2 cellular contexts compared by ENCODE assay signal in genomic region chr2:74188696-74189095, GRCh38.
A peak's percentile ranks its signal among the peaks of the same experiment; 100 is the strongest.
TF ChIP-seq lines count a peak whose summit lies in the region.

No MANE protein-coding gene starts in this region.

TF ChIP-seq in HepG2, 621 proteins besides CTCF, POLR2A, EP300 and RAD21:
- 0 out of 4 replicates have a peak, but pooled peaks of 1 of the 2 experiments have one; percentile 9 for TF ChIP-seq MAFK (conservative IDR thresholded peaks at IDR 0.05 in 1 of 2, IDR thresholded peaks at IDR 0.05 in 1 of 2; ENCODE audit: low read length in 2 of 2)
- no peak for TF ChIP-seq ZKSCAN1 (IDR thresholded peaks at IDR 0.05; ENCODE audit: low read length)
- no peak for TF ChIP-seq ZNF33A (CRISPR knock-in tag; IDR thresholded peaks at IDR 0.05; ENCODE audit: borderline replicate concordance)
- TF ChIP-seq ELK4 (CRISPR knock-in tag; IDR thresholded peaks at IDR 0.05; ENCODE audit: borderline replicate concordance) = no peak
- TF ChIP-seq ONECUT2 (CRISPR knock-in tag; IDR thresholded peaks at IDR 0.05) = no peak
- no peak for TF ChIP-seq NONO (IDR thresholded peaks at IDR 0.05)
- TF ChIP-seq NONO (CRISPR knock-in tag; conservative IDR thresholded peaks at IDR 0.05) = no peak
- no peak for TF ChIP-seq ZNF367 (CRISPR knock-in tag; IDR thresholded peaks at IDR 0.05; ENCODE audit: borderline replicate concordance)
- no peak for TF ChIP-seq PCBP2 (optimal IDR thresholded peaks at IDR 0.05; ENCODE audit: low read depth, low read length, poor library complexity, severe bottlenecking)
TF ChIP-seq in HepG2: peak in this region for 1.

TF ChIP-seq in WTC11, 78 proteins besides CTCF, POLR2A, EP300 and RAD21:
- TF ChIP-seq ERG (CRISPR knock-in tag; IDR thresholded peaks at IDR 0.05) = no peak
- no peak for TF ChIP-seq FOXP1 (CRISPR knock-in tag; IDR thresholded peaks at IDR 0.05; ENCODE audit: borderline replicate concordance)
- no peak for TF ChIP-seq IRF1 (CRISPR knock-in tag; IDR thresholded peaks at IDR 0.05)
- TF ChIP-seq KAT7 (CRISPR knock-in tag; IDR thresholded peaks at IDR 0.05; ENCODE audit: borderline replicate concordance) = no peak
- TF ChIP-seq ZNF121 (CRISPR knock-in tag; IDR thresholded peaks at IDR 0.05) = no peak
- no peak for TF ChIP-seq ATF2 (CRISPR knock-in tag; IDR thresholded peaks at IDR 0.05; ENCODE audit: borderline replicate concordance, low read depth)
- no peak for TF ChIP-seq GTF2I (CRISPR knock-in tag; conservative IDR thresholded peaks at IDR 0.05)
- no peak for TF ChIP-seq E2F1 (CRISPR knock-in tag; IDR thresholded peaks at IDR 0.05)
- TF ChIP-seq MYBL2 (CRISPR knock-in tag; IDR thresholded peaks at IDR 0.05) = no peak
- TF ChIP-seq ZNF138 (CRISPR knock-in tag; conservative IDR thresholded peaks at IDR 0.05) = no peak
- TF ChIP-seq NR2C2 (CRISPR knock-in tag; IDR thresholded peaks at IDR 0.05) = no peak
- no peak for TF ChIP-seq EMX1 (CRISPR knock-in tag; IDR thresholded peaks at IDR 0.05)
- TF ChIP-seq SOX15 (CRISPR knock-in tag; IDR thresholded peaks at IDR 0.05) = no peak
TF ChIP-seq in WTC11: peak in this region for 0.
